Comparison of ENCODE assay signal across 1 cellular context in the genomic region with DNA sequence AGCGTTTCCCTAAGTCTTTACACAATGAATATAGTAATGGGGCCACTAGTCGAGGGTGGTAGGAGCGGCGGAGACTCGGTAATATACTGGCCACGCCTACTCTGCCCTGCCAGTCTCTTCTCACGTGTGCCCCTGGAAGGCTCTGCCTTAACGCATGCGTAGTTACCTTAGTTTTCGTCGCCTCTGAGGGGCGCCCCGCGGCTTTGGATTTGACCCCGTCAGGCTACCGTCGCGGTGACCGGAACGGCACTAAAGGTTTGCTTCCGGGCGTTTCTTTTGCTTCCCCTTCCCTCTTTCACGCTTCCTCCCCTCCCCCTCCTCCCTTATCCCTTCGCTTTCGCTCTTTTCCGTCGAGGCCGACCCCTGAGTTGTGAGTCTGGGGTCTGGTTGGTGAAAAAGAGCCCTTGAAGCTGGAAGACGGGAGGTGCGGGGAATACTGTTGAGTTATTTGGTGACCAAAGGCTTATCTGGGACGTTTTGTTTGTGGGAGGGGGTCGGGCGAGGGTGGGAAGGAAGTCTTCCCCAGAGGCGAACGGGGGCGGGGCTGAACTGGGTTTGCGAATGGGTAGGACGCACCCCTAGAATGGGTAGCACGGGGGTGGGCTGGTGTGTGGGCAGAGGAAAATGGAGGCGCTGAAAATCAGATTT.
TF ChIP-seq lines count a peak whose summit lies in the region.

A gene (plus strand): TSS at position 270 of the 648 bp plus-strand sequence. CDS start 1,352 bp downstream, outside the sequence.

TF ChIP-seq in GM12878, 131 proteins besides CTCF, POLR2A, EP300 and RAD21 (continued from another document and continues in another):
- TF ChIP-seq, protein P1, sequence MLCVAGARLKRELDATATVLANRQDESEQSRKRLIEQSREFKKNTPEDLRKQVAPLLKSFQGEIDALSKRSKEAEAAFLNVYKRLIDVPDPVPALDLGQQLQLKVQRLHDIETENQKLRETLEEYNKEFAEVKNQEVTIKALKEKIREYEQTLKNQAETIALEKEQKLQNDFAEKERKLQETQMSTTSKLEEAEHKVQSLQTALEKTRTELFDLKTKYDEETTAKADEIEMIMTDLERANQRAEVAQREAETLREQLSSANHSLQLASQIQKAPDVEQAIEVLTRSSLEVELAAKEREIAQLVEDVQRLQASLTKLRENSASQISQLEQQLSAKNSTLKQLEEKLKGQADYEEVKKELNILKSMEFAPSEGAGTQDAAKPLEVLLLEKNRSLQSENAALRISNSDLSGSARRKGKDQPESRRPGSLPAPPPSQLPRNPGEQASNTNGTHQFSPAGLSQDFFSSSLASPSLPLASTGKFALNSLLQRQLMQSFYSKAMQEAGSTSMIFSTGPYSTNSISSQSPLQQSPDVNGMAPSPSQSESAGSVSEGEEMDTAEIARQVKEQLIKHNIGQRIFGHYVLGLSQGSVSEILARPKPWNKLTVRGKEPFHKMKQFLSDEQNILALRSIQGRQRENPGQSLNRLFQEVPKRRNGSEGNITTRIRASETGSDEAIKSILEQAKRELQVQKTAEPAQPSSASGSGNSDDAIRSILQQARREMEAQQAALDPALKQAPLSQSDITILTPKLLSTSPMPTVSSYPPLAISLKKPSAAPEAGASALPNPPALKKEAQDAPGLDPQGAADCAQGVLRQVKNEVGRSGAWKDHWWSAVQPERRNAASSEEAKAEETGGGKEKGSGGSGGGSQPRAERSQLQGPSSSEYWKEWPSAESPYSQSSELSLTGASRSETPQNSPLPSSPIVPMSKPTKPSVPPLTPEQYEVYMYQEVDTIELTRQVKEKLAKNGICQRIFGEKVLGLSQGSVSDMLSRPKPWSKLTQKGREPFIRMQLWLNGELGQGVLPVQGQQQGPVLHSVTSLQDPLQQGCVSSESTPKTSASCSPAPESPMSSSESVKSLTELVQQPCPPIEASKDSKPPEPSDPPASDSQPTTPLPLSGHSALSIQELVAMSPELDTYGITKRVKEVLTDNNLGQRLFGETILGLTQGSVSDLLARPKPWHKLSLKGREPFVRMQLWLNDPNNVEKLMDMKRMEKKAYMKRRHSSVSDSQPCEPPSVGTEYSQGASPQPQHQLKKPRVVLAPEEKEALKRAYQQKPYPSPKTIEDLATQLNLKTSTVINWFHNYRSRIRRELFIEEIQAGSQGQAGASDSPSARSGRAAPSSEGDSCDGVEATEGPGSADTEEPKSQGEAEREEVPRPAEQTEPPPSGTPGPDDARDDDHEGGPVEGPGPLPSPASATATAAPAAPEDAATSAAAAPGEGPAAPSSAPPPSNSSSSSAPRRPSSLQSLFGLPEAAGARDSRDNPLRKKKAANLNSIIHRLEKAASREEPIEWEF (IDR thresholded peaks at IDR 0.05; ENCODE audit: insufficient replicate concordance, low read depth, low read length), result no peak
- TF ChIP-seq, protein P2, sequence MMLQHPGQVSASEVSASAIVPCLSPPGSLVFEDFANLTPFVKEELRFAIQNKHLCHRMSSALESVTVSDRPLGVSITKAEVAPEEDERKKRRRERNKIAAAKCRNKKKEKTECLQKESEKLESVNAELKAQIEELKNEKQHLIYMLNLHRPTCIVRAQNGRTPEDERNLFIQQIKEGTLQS (IDR thresholded peaks at IDR 0.05; ENCODE audit: borderline replicate concordance, extremely low read depth, low read depth, low read length), result 0 out of 2 replicates have a peak, but pooled peaks have one; percentile 7
- TF ChIP-seq BMI1 (IDR thresholded peaks at IDR 0.05; ENCODE audit: borderline replicate concordance) (no peak), DPF2 (IDR thresholded peaks at IDR 0.05) (no peak), WRNIP1 (IDR thresholded peaks at IDR 0.05; ENCODE audit: borderline replicate concordance, low read depth, low read length) (no peak), RCOR1 (conservative IDR thresholded peaks at IDR 0.05; ENCODE audit: low read depth, low read length) (0 out of 2 replicates have a peak, but pooled peaks have one; percentile 82), HCFC1 (IDR thresholded peaks at IDR 0.05; ENCODE audit: low read length) (peak; percentile 71), JUND (IDR thresholded peaks at IDR 0.05; ENCODE audit: low read depth, low read length) (no peak), POU2F2 (IDR thresholded peaks at IDR 0.05; ENCODE audit: borderline replicate concordance, low read depth, low read length) (no peak; the same call in 2 of the 3 replicates), NFXL1 (IDR thresholded peaks at IDR 0.05; ENCODE audit: borderline replicate concordance) (no peak), NR2C2 (IDR thresholded peaks at IDR 0.05; ENCODE audit: borderline replicate concordance, control insufficient read depth, insufficient read length, low read depth) (no peak), GABPA (IDR thresholded peaks at IDR 0.05; ENCODE audit: low read depth) (peak; percentile 95), MEF2A (IDR thresholded peaks at IDR 0.05; ENCODE audit: insufficient read depth, low read depth, low read length) (no peak), CHD4 (IDR thresholded peaks at IDR 0.05) (no peak), TARDBP (IDR thresholded peaks at IDR 0.05; ENCODE audit: borderline replicate concordance) (0 out of 2 replicates have a peak, but pooled peaks have one; percentile 60), BCL11A (IDR thresholded peaks at IDR 0.05; ENCODE audit: low read depth, low read length) (no peak), ASH2L (IDR thresholded peaks at IDR 0.05; ENCODE audit: borderline replicate concordance, low read depth) (no peak), ZNF274 (IDR thresholded peaks at IDR 0.05; ENCODE audit: insufficient read depth, insufficient read length) (no peak)
- TF ChIP-seq, protein P3, sequence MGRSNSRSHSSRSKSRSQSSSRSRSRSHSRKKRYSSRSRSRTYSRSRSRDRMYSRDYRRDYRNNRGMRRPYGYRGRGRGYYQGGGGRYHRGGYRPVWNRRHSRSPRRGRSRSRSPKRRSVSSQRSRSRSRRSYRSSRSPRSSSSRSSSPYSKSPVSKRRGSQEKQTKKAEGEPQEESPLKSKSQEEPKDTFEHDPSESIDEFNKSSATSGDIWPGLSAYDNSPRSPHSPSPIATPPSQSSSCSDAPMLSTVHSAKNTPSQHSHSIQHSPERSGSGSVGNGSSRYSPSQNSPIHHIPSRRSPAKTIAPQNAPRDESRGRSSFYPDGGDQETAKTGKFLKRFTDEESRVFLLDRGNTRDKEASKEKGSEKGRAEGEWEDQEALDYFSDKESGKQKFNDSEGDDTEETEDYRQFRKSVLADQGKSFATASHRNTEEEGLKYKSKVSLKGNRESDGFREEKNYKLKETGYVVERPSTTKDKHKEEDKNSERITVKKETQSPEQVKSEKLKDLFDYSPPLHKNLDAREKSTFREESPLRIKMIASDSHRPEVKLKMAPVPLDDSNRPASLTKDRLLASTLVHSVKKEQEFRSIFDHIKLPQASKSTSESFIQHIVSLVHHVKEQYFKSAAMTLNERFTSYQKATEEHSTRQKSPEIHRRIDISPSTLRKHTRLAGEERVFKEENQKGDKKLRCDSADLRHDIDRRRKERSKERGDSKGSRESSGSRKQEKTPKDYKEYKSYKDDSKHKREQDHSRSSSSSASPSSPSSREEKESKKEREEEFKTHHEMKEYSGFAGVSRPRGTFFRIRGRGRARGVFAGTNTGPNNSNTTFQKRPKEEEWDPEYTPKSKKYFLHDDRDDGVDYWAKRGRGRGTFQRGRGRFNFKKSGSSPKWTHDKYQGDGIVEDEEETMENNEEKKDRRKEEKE (IDR thresholded peaks at IDR 0.05), result no peak
- TF ChIP-seq, protein P4, sequence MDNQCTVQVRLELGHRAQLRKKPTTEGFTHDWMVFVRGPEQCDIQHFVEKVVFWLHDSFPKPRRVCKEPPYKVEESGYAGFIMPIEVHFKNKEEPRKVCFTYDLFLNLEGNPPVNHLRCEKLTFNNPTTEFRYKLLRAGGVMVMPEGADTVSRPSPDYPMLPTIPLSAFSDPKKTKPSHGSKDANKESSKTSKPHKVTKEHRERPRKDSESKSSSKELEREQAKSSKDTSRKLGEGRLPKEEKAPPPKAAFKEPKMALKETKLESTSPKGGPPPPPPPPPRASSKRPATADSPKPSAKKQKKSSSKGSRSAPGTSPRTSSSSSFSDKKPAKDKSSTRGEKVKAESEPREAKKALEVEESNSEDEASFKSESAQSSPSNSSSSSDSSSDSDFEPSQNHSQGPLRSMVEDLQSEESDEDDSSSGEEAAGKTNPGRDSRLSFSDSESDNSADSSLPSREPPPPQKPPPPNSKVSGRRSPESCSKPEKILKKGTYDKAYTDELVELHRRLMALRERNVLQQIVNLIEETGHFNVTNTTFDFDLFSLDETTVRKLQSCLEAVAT (IDR thresholded peaks at IDR 0.05), result 0 out of 2 replicates have a peak, but pooled peaks have one; percentile 49
- TF ChIP-seq, protein P5, sequence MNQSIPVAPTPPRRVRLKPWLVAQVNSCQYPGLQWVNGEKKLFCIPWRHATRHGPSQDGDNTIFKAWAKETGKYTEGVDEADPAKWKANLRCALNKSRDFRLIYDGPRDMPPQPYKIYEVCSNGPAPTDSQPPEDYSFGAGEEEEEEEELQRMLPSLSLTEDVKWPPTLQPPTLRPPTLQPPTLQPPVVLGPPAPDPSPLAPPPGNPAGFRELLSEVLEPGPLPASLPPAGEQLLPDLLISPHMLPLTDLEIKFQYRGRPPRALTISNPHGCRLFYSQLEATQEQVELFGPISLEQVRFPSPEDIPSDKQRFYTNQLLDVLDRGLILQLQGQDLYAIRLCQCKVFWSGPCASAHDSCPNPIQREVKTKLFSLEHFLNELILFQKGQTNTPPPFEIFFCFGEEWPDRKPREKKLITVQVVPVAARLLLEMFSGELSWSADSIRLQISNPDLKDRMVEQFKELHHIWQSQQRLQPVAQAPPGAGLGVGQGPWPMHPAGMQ (IDR thresholded peaks at IDR 0.05; ENCODE audit: borderline replicate concordance), result no peak
- TF ChIP-seq, protein P6, sequence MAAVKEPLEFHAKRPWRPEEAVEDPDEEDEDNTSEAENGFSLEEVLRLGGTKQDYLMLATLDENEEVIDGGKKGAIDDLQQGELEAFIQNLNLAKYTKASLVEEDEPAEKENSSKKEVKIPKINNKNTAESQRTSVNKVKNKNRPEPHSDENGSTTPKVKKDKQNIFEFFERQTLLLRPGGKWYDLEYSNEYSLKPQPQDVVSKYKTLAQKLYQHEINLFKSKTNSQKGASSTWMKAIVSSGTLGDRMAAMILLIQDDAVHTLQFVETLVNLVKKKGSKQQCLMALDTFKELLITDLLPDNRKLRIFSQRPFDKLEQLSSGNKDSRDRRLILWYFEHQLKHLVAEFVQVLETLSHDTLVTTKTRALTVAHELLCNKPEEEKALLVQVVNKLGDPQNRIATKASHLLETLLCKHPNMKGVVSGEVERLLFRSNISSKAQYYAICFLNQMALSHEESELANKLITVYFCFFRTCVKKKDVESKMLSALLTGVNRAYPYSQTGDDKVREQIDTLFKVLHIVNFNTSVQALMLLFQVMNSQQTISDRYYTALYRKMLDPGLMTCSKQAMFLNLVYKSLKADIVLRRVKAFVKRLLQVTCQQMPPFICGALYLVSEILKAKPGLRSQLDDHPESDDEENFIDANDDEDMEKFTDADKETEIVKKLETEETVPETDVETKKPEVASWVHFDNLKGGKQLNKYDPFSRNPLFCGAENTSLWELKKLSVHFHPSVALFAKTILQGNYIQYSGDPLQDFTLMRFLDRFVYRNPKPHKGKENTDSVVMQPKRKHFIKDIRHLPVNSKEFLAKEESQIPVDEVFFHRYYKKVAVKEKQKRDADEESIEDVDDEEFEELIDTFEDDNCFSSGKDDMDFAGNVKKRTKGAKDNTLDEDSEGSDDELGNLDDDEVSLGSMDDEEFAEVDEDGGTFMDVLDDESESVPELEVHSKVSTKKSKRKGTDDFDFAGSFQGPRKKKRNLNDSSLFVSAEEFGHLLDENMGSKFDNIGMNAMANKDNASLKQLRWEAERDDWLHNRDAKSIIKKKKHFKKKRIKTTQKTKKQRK (IDR thresholded peaks at IDR 0.05; ENCODE audit: low read depth, low read length), result no peak
- TF ChIP-seq, protein P7, sequence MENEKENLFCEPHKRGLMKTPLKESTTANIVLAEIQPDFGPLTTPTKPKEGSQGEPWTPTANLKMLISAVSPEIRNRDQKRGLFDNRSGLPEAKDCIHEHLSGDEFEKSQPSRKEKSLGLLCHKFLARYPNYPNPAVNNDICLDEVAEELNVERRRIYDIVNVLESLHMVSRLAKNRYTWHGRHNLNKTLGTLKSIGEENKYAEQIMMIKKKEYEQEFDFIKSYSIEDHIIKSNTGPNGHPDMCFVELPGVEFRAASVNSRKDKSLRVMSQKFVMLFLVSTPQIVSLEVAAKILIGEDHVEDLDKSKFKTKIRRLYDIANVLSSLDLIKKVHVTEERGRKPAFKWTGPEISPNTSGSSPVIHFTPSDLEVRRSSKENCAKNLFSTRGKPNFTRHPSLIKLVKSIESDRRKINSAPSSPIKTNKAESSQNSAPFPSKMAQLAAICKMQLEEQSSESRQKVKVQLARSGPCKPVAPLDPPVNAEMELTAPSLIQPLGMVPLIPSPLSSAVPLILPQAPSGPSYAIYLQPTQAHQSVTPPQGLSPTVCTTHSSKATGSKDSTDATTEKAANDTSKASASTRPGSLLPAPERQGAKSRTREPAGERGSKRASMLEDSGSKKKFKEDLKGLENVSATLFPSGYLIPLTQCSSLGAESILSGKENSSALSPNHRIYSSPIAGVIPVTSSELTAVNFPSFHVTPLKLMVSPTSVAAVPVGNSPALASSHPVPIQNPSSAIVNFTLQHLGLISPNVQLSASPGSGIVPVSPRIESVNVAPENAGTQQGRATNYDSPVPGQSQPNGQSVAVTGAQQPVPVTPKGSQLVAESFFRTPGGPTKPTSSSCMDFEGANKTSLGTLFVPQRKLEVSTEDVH (IDR thresholded peaks at IDR 0.05; ENCODE audit: low read depth, partially characterized antibody), result peak; percentile 52
- TF ChIP-seq, protein P8, sequence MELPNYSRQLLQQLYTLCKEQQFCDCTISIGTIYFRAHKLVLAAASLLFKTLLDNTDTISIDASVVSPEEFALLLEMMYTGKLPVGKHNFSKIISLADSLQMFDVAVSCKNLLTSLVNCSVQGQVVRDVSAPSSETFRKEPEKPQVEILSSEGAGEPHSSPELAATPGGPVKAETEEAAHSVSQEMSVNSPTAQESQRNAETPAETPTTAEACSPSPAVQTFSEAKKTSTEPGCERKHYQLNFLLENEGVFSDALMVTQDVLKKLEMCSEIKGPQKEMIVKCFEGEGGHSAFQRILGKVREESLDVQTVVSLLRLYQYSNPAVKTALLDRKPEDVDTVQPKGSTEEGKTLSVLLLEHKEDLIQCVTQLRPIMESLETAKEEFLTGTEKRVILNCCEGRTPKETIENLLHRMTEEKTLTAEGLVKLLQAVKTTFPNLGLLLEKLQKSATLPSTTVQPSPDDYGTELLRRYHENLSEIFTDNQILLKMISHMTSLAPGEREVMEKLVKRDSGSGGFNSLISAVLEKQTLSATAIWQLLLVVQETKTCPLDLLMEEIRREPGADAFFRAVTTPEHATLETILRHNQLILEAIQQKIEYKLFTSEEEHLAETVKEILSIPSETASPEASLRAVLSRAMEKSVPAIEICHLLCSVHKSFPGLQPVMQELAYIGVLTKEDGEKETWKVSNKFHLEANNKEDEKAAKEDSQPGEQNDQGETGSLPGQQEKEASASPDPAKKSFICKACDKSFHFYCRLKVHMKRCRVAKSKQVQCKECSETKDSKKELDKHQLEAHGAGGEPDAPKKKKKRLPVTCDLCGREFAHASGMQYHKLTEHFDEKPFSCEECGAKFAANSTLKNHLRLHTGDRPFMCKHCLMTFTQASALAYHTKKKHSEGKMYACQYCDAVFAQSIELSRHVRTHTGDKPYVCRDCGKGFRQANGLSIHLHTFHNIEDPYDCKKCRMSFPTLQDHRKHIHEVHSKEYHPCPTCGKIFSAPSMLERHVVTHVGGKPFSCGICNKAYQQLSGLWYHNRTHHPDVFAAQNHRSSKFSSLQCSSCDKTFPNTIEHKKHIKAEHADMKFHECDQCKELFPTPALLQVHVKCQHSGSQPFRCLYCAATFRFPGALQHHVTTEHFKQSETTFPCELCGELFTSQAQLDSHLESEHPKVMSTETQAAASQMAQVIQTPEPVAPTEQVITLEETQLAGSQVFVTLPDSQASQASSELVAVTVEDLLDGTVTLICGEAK (IDR thresholded peaks at IDR 0.05; ENCODE audit: borderline replicate concordance), result peak; percentile 93; the same call in 1 of the 2 replicates
